In the genomic region with DNA sequence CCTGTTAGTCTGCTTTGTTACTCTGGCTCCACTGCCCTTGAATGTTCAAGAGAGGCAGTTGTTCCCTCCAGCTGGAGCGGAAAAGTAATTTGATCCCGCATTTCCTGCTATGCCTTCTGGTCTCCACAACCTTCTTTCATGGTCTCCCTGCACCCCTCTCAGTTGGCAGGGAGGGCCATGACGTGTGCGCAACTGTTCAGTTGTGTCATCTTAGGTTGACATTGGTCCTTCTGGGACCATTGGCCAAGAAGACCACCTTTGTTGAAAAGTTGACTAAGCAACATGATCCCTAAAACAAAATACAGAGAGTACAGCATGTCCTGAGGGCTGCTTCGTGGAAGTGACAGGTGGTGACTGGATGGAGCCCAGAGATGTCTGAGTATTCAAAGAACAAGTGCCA, we compare ENCODE assay signal across 19 cellular contexts.
DNase-seq lines count a peak whose midpoint lies in the region; ATAC-seq lines count a peak whose summit lies in the region.
"Had no signal": no experiment of that assay in that cellular context is flagged by ENCODE, and none has a peak within 500 bp of the region (broad histone marks: within the 10 kb centered on the region; RNA-seq: fewer than 3 reads in every experiment).

No MANE protein-coding gene starts in this region.

- ATAC-seq in GM21717 (IDR thresholded peaks at IDR 0.05; ENCODE audit: unreplicated experiment), result no peak
- ATAC-seq in GM18519 (IDR thresholded peaks at IDR 0.05; ENCODE audit: low FRiP score, unreplicated experiment), result no peak
- ATAC-seq in HG03095 (IDR thresholded peaks at IDR 0.05; ENCODE audit: unreplicated experiment), result no peak
- ATAC-seq: foreskin keratinocyte, left colon had no signal

- DNase-seq in NCI-H748 (lab: John Stamatoyannopoulos, UW; ENCODE audit: unreplicated experiment) (peak; percentile 25), NCI-H748 treated with DMSO at 0.1 percent for 48 hours (lab: John Stamatoyannopoulos, UW) (no peak), LHCN-M2 (ENCODE audit: low read depth) (peak; percentile 85), fibroblast of gingiva (ENCODE audit: low read depth) (peak; percentile 14), skeletal muscle cell (ENCODE audit: low read depth) (peak; percentile 66)
- DNase-seq: activated effector memory CD4-positive, alpha-beta T cell treated with anti-CD3 and anti-CD28 coated beads, Interleukin-2, amount 50 U/mL, for 16 hours; foreskin keratinocyte; GOT3; left colon; midbrain; NCI-H1694; NCI-H510A; SIG-M5; uterus had no signal

- no peak overlapping the region for H3K4me3 ChIP-seq in skeletal muscle cell (ENCODE audit: low read depth, low read length)
- H3K4me3 ChIP-seq: coronary artery, suprapubic skin, uterus had no signal
